In genomic region chr7:3559178-3559765, GRCh38 we compare ENCODE assay signal across 1 cellular context.
TF ChIP-seq lines count a peak whose summit lies in the region.

No MANE protein-coding gene starts in this region.

TF ChIP-seq in GM23338, 12 proteins besides CTCF, POLR2A, EP300 and RAD21 (continued from another document):
- TF ChIP-seq ZNF462 (CRISPR knock-in tag; IDR thresholded peaks at IDR 0.05) (no peak), ZNF331 (CRISPR knock-in tag; IDR thresholded peaks at IDR 0.05; ENCODE audit: low read depth) (no peak), NANOG (IDR thresholded peaks at IDR 0.05; ENCODE audit: borderline replicate concordance) (no peak), REST (IDR thresholded peaks at IDR 0.05; ENCODE audit: unreplicated experiment) (no peak), JUNB (IDR thresholded peaks at IDR 0.05; ENCODE audit: unreplicated experiment) (no peak), CREB1 (CRISPR knock-in tag; IDR thresholded peaks at IDR 0.05; ENCODE audit: low read depth) (no peak), ZNF114 (CRISPR knock-in tag; IDR thresholded peaks at IDR 0.05) (no peak)
TF ChIP-seq in GM23338: peak in this region for 0.
